ENCODE assay signal across 8 cellular contexts in genomic region chr16:13920510-13920818, GRCh38. TPM values are rescaled to one million over a fixed set of nuclear protein-coding genes. Genes with fewer than 3 reads are reported as not detected.
DNase-seq lines count a peak whose midpoint lies in the region; ATAC-seq, FAIRE-seq and TF ChIP-seq lines count a peak whose summit lies in the region.

No MANE protein-coding gene starts in this region.

- intact Hi-C loops in activated CD4-positive, alpha-beta T cell treated with anti-CD3 and anti-CD28 coated beads for 36 hours (cut with DNase I, micrococcal nuclease), result loop anchor here (1.0 to 10.0 kb wide), 7 partner anchors 151 to 712 kb away; partner anchors contain the start of genes BFAR (in 2 of the 2), MRTFB (in 2 of the 2) and PARN (in 1 of the 2)
- intact Hi-C loops in kidney (cut with DNase I), result no loop called here
- intact Hi-C loops in testis (cut with DNase I; ENCODE audit: low total_unique reads), result loop anchor here (10.0 kb wide), 2 partner anchors 324 to 364 kb away; no protein-coding TSS in a partner anchor

- peaks cover 0 to 1% of the 10 kb centered on the region in 2 donors for H3K36me3 ChIP-seq in kidney (ENCODE audit: control insufficient read depth in 1 of 2, insufficient read depth in 2 of 2, low read length in 2 of 2)
- H3K36me3 ChIP-seq in testis (ENCODE audit: low read depth, missing control alignments), result no peaks in the 10 kb centered on the region

- peaks cover 19% of the 10 kb centered on the region for H3K4me1 Mint-ChIP-seq in activated CD4-positive, alpha-beta T cell treated with anti-CD3 and anti-CD28 coated beads for 36 hours
- H3K4me1 Mint-ChIP-seq in activated naive CD8-positive, alpha-beta T cell (ENCODE audit: low read depth), result peaks cover 25% of the 10 kb centered on the region

- no peaks in the 10 kb centered on the region for H3K27me3 ChIP-seq in testis

- H3K9me3 ChIP-seq in kidney (ENCODE audit: control insufficient read depth in 1 of 2, low read length in 2 of 2) (no peaks in the 10 kb centered on the region), testis (no peaks in the 10 kb centered on the region)

- TF ChIP-seq CTCF in kidney (IDR thresholded peaks at IDR 0.05; ENCODE audit: borderline replicate concordance, extremely low read depth, insufficient read depth), result no peak
- TF ChIP-seq CTCF in testis (IDR thresholded peaks at IDR 0.05), result no peak

- H3K4me1 ChIP-seq in kidney (ENCODE audit: control insufficient read depth in 1 of 2, insufficient read depth in 1 of 2, low read depth in 1 of 2, low read length in 2 of 2), result peaks cover 9 to 11% of the 10 kb centered on the region in 2 donors
- H3K4me1 ChIP-seq in testis, result peaks cover 22% of the 10 kb centered on the region

- H3K4me3 ChIP-seq in kidney (ENCODE audit: low read length in 2 of 2) (peak overlapping the region; percentile 92 to 96), testis (peak overlapping the region; percentile 81 to 91)

- ATAC-seq in activated CD4-positive, alpha-beta T cell treated with anti-CD3 and anti-CD28 coated beads for 36 hours, result no peak
- ATAC-seq in HG03139 (IDR thresholded peaks at IDR 0.05; ENCODE audit: unreplicated experiment), result no peak

- no peak for TF ChIP-seq POLR2A in testis (IDR thresholded peaks at IDR 0.05)

- peaks cover 7% of the 10 kb centered on the region for H3K36me3 Mint-ChIP-seq in activated CD4-positive, alpha-beta T cell treated with anti-CD3 and anti-CD28 coated beads for 36 hours (ENCODE audit: low read depth)
- H3K36me3 Mint-ChIP-seq in activated naive CD8-positive, alpha-beta T cell, result peaks cover 2% of the 10 kb centered on the region

- no peaks in the 10 kb centered on the region for H3K9me3 Mint-ChIP-seq in activated CD4-positive, alpha-beta T cell treated with anti-CD3 and anti-CD28 coated beads for 36 hours (ENCODE audit: low read depth)
- H3K9me3 Mint-ChIP-seq in activated naive CD8-positive, alpha-beta T cell (ENCODE audit: low read depth), result no peaks in the 10 kb centered on the region

- FAIRE-seq in kidney (lab: Jason Lieb, UNC), result no peak

- DNase-seq in activated CD4-positive, alpha-beta T cell treated with anti-CD3 and anti-CD28 coated beads for 36 hours, result no peak
- DNase-seq in activated CD4-positive, alpha-beta T cell treated with anti-CD3 and anti-CD28 coated beads for 1 hour, result no peak
- DNase-seq in kidney (no peak), testis (no peak), SKM-1 treated with dmso at 0.1 percent for 144 hours (lab: John Stamatoyannopoulos, UW; ENCODE audit: unreplicated experiment) (no peak), NCI-H1105 treated with DMSO at 0.1 percent for 48 hours (lab: John Stamatoyannopoulos, UW) (no peak)

- H3K4me3 Mint-ChIP-seq in activated CD4-positive, alpha-beta T cell treated with anti-CD3 and anti-CD28 coated beads for 36 hours, result peak overlapping the region; percentile 94
- H3K4me3 Mint-ChIP-seq in activated naive CD8-positive, alpha-beta T cell, result peak overlapping the region; percentile 95

- CTCF ChIA-PET in activated CD4-positive, alpha-beta T cell treated with anti-CD3 and anti-CD28 coated beads for 36 hours (lab: Charles Lee), result interaction anchor here (0.6 to 6.4 kb wide), 31 partner anchors 9 to 625 kb away, joined by 3 to 65 read pairs (median 5); no protein-coding TSS in a partner anchor

- peak overlapping the region in 1 of 2 donors; percentile 73 for H3K27ac ChIP-seq in kidney (ENCODE audit: low read depth in 2 of 2, low read length in 2 of 2)
- peak overlapping the region; percentile 71 to 82 for H3K27ac ChIP-seq in testis

- POLR2A ChIA-PET in activated CD4-positive, alpha-beta T cell treated with anti-CD3 and anti-CD28 coated beads for 36 hours (lab: Charles Lee), result interaction anchor here (1.3 kb wide), 1 partner anchor 365 kb away, joined by 7 read pairs; no protein-coding TSS in a partner anchor

- peak overlapping the region; percentile 84 for H3K27ac Mint-ChIP-seq in activated CD4-positive, alpha-beta T cell treated with anti-CD3 and anti-CD28 coated beads for 36 hours
- peak overlapping the region; percentile 91 for H3K27ac Mint-ChIP-seq in activated naive CD8-positive, alpha-beta T cell

- H3K9ac ChIP-seq in kidney (ENCODE audit: low read length in 2 of 2), result peak overlapping the region; percentile 95 to 99

- 0 to 1% methylated on average over 10 of the region's 10 CpGs for WGBS in testis, 2 donors

- no peaks in the 10 kb centered on the region for H3K27me3 Mint-ChIP-seq in activated CD4-positive, alpha-beta T cell treated with anti-CD3 and anti-CD28 coated beads for 36 hours
- H3K27me3 Mint-ChIP-seq in activated naive CD8-positive, alpha-beta T cell, result no peaks in the 10 kb centered on the region

RNA-seq across cellular contexts. Expression of gene ERCC4, which starts 0.5 kb away (rescaled TPM):
- total RNA-seq in activated CD4-positive, alpha-beta T cell treated with anti-CD3 and anti-CD28 coated beads for 36 hours, result 10 to 100 TPM; 11.5 to 13.9 TPM
- 10.5 TPM for total RNA-seq in kidney
- polyA plus RNA-seq in kidney (ENCODE audit: insufficient read depth, low read depth, low replicate concordance), result 2.0 TPM
- total RNA-seq in testis, result 10 to 100 TPM; 17.7 to 29.3 TPM
- polyA plus RNA-seq in testis (ENCODE audit: insufficient read depth, low read depth, low replicate concordance), result 19.6 TPM
